ENCODE assay signal across 10 cellular contexts in genomic region chr19:6489278-6490061, GRCh38. TPM values are rescaled to one million over a fixed set of nuclear protein-coding genes. Genes with fewer than 3 reads are reported as not detected.
DNase-seq lines count a peak whose midpoint lies in the region; ATAC-seq and TF ChIP-seq lines count a peak whose summit lies in the region.
"Had no signal": no experiment of that assay in that cellular context is flagged by ENCODE, and none has a peak within 500 bp of the region (broad histone marks: within the 10 kb centered on the region; RNA-seq: fewer than 3 reads in every experiment).

No MANE protein-coding gene starts in this region.

- TF ChIP-seq CTCF in GM12872 (IDR thresholded peaks at IDR 0.05; ENCODE audit: insufficient read depth, low read depth, low read length) (0 out of 3 replicates have a peak, but pooled peaks have one; percentile 8), HFFc6 (IDR thresholded peaks at IDR 0.05) (no peak)

- H3K4me3 Mint-ChIP-seq in memory B cell: peak overlapping the region; percentile 82
- no peak overlapping the region for H3K4me3 Mint-ChIP-seq in HFFc6

- H3K36me3 Mint-ChIP-seq in memory B cell (peaks cover 3% of the 10 kb centered on the region), HFFc6 (ENCODE audit: low read depth) (peaks cover 5% of the 10 kb centered on the region)

- H3K27me3 Mint-ChIP-seq in memory B cell (no peaks in the 10 kb centered on the region), HFFc6 (ENCODE audit: insufficient read depth) (peaks cover 11% of the 10 kb centered on the region; the same call in 1 of the 2 replicates)

- peak; percentile 46 for DNase-seq in RPMI8226
- no peak for DNase-seq in memory B cell (ENCODE audit: low spot score in 2 of 2)
- no peak for DNase-seq in HFFc6
- DNase-seq in pons (ENCODE audit: low spot score): no peak
- DNase-seq in kidney tubule cell (ENCODE audit: low spot score): no peak
- no peak for DNase-seq in activated gamma-delta T cell treated with Interleukin-2 at 50 U/mL for 16 hours
- DNase-seq: colonic mucosa, NCI-H69 had no signal

- H3K4me1 Mint-ChIP-seq in memory B cell: peaks cover 8% of the 10 kb centered on the region
- H3K4me1 Mint-ChIP-seq in HFFc6 (ENCODE audit: low read depth): no peaks in the 10 kb centered on the region

- H3K27ac Mint-ChIP-seq in memory B cell: peak overlapping the region; percentile 53
- H3K27ac Mint-ChIP-seq in HFFc6: no peak overlapping the region

- ATAC-seq in GM19463 (IDR thresholded peaks at IDR 0.05; ENCODE audit: unreplicated experiment) (peak; percentile 57), memory B cell (ENCODE audit: low read depth) (peak; percentile 98)

- H3K9me3 Mint-ChIP-seq in memory B cell: peaks cover 3% of the 10 kb centered on the region
- peaks cover 4% of the 10 kb centered on the region; the same call in 1 of the 2 replicates for H3K9me3 Mint-ChIP-seq in HFFc6

RNA-seq across cellular contexts. Expression of gene DENND1C, which starts 7.9 kb away (rescaled TPM):
- not detected for total RNA-seq in HFFc6 (2021; fragmentation: NEBNext Ultra II Directional; extraction: Animal tissue kit (Norgen Biotek cat#: 25700))

RNA-seq across cellular contexts. Expression of gene TUBB4A, which starts 12.6 kb away (rescaled TPM):
- not detected for total RNA-seq in HFFc6 (2021; fragmentation: NEBNext Ultra II Directional; extraction: Animal tissue kit (Norgen Biotek cat#: 25700))

RNA-seq across cellular contexts. Expression of gene CRB3, which starts 25.4 kb away (rescaled TPM):
- not detected for total RNA-seq in HFFc6 (2021; fragmentation: NEBNext Ultra II Directional; extraction: Animal tissue kit (Norgen Biotek cat#: 25700))

RNA-seq across cellular contexts. Expression of gene SLC25A23, which starts 29.9 kb away (rescaled TPM):
- total RNA-seq in HFFc6 (2021; fragmentation: NEBNext Ultra II Directional; extraction: Animal tissue kit (Norgen Biotek cat#: 25700)): 10 to 100 TPM; 15.4 to 25.3 (median 16.8) TPM

RNA-seq across cellular contexts. Expression of gene TNFSF9, which starts 41.4 kb away (rescaled TPM):
- 1 to 10 TPM in 4 of 6 experiments, under 1 TPM in 2; 0.57 to 3.7 (median 3.2) TPM for total RNA-seq in HFFc6 (2021; fragmentation: NEBNext Ultra II Directional; extraction: Animal tissue kit (Norgen Biotek cat#: 25700))
